Comparison of ENCODE assay signal across 1 cellular context in genomic region chr2:10300997-10301945, GRCh38.
A peak's percentile ranks its signal among the peaks of the same experiment; 100 is the strongest.
TF ChIP-seq lines count a peak whose summit lies in the region.

No MANE protein-coding gene starts in this region.

TF ChIP-seq in HepG2, 621 proteins besides CTCF, POLR2A, EP300 and RAD21 (continued from another document and continues in another):
- no peak for TF ChIP-seq GLMP (CRISPR knock-in tag; IDR thresholded peaks at IDR 0.05; ENCODE audit: borderline replicate concordance)
- 0 out of 2 replicates have a peak, but pooled peaks have one; percentile 35 for TF ChIP-seq SMAD3 (CRISPR knock-in tag; IDR thresholded peaks at IDR 0.05)
- TF ChIP-seq FOSL1 (CRISPR knock-in tag; IDR thresholded peaks at IDR 0.05; ENCODE audit: borderline replicate concordance) = 0 out of 2 replicates have a peak, but pooled peaks have one; percentile 27
- TF ChIP-seq ZNF652 (CRISPR knock-in tag; IDR thresholded peaks at IDR 0.05; ENCODE audit: borderline replicate concordance, low read depth) = no peak; the same call in 1 of the 2 replicates
- TF ChIP-seq ETV5 (CRISPR knock-in tag; IDR thresholded peaks at IDR 0.05; ENCODE audit: borderline replicate concordance) = peak; percentile 92
- TF ChIP-seq ZSCAN30 (CRISPR knock-in tag; IDR thresholded peaks at IDR 0.05) = no peak
- TF ChIP-seq ZNF567 (CRISPR knock-in tag; IDR thresholded peaks at IDR 0.05; ENCODE audit: borderline replicate concordance) = peak; percentile 61; the same call in 1 of the 2 replicates
- TF ChIP-seq HES4 (CRISPR knock-in tag; IDR thresholded peaks at IDR 0.05; ENCODE audit: borderline replicate concordance) = peak; percentile 48; the same call in 1 of the 2 replicates
- TF ChIP-seq ZNF441 (CRISPR knock-in tag; IDR thresholded peaks at IDR 0.05; ENCODE audit: borderline replicate concordance) = peak; percentile 25; the same call in 1 of the 2 replicates
- no peak for TF ChIP-seq NR1H2 (CRISPR knock-in tag; IDR thresholded peaks at IDR 0.05; ENCODE audit: borderline replicate concordance, low read depth)
- peak; percentile 75; the same call in 1 of the 2 replicates for TF ChIP-seq MIXL1 (CRISPR knock-in tag; IDR thresholded peaks at IDR 0.05)
- TF ChIP-seq ZFP37 (CRISPR knock-in tag; IDR thresholded peaks at IDR 0.05; ENCODE audit: borderline replicate concordance) = no peak; the same call in none of the 2 replicates
- TF ChIP-seq ZFYVE20 (CRISPR knock-in tag; IDR thresholded peaks at IDR 0.05; ENCODE audit: borderline replicate concordance, low read depth) = 0 out of 2 replicates have a peak, but pooled peaks have one; percentile 48
- no peak for TF ChIP-seq MBNL3 (CRISPR knock-in tag; conservative IDR thresholded peaks at IDR 0.05)
- TF ChIP-seq SALL2 (CRISPR knock-in tag; IDR thresholded peaks at IDR 0.05) = peak; percentile 26; the same call in 1 of the 2 replicates
- 0 out of 2 replicates have a peak, but pooled peaks have one; percentile 6 for TF ChIP-seq ZNF33A (CRISPR knock-in tag; IDR thresholded peaks at IDR 0.05; ENCODE audit: borderline replicate concordance)
- TF ChIP-seq ZNF274 (CRISPR knock-in tag; IDR thresholded peaks at IDR 0.05) = peak; percentile 77; the same call in 1 of the 2 replicates
- TF ChIP-seq SIN3B (IDR thresholded peaks at IDR 0.05; ENCODE audit: low read length) = no peak
- TF ChIP-seq ZNF546 (CRISPR knock-in tag; conservative IDR thresholded peaks at IDR 0.05) = no peak
- no peak for TF ChIP-seq HNRNPUL1 (IDR thresholded peaks at IDR 0.05; ENCODE audit: low read depth, low read length)
- TF ChIP-seq HOXA7 (CRISPR knock-in tag; IDR thresholded peaks at IDR 0.05) = no peak
- TF ChIP-seq ZFP36L1 (CRISPR knock-in tag; IDR thresholded peaks at IDR 0.05) = peak; percentile 53; the same call in 1 of the 2 replicates
- no peak for TF ChIP-seq TOE1 (CRISPR knock-in tag; IDR thresholded peaks at IDR 0.05)
- TF ChIP-seq ZNF552 (CRISPR knock-in tag; IDR thresholded peaks at IDR 0.05; ENCODE audit: borderline replicate concordance) = no peak
- TF ChIP-seq, protein P1, sequence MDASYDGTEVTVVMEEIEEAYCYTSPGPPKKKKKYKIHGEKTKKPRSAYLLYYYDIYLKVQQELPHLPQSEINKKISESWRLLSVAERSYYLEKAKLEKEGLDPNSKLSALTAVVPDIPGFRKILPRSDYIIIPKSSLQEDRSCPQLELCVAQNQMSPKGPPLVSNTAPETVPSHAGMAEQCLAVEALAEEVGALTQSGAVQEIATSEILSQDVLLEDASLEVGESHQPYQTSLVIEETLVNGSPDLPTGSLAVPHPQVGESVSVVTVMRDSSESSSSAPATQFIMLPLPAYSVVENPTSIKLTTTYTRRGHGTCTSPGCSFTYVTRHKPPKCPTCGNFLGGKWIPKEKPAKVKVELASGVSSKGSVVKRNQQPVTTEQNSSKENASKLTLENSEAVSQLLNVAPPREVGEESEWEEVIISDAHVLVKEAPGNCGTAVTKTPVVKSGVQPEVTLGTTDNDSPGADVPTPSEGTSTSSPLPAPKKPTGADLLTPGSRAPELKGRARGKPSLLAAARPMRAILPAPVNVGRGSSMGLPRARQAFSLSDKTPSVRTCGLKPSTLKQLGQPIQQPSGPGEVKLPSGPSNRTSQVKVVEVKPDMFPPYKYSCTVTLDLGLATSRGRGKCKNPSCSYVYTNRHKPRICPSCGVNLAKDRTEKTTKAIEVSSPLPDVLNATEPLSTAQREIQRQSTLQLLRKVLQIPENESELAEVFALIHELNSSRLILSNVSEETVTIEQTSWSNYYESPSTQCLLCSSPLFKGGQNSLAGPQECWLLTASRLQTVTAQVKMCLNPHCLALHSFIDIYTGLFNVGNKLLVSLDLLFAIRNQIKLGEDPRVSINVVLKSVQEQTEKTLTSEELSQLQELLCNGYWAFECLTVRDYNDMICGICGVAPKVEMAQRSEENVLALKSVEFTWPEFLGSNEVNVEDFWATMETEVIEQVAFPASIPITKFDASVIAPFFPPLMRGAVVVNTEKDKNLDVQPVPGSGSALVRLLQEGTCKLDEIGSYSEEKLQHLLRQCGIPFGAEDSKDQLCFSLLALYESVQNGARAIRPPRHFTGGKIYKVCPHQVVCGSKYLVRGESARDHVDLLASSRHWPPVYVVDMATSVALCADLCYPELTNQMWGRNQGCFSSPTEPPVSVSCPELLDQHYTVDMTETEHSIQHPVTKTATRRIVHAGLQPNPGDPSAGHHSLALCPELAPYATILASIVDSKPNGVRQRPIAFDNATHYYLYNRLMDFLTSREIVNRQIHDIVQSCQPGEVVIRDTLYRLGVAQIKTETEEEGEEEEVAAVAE (CRISPR knock-in tag; IDR thresholded peaks at IDR 0.05; ENCODE audit: borderline replicate concordance) = 0 out of 2 replicates have a peak, but pooled peaks have one; percentile 45
- TF ChIP-seq ZBTB1 (CRISPR knock-in tag; IDR thresholded peaks at IDR 0.05; ENCODE audit: borderline replicate concordance) = no peak
- TF ChIP-seq ZNF407 (CRISPR knock-in tag; IDR thresholded peaks at IDR 0.05; ENCODE audit: not compliant biosample characterization) = peak; percentile 13
- TF ChIP-seq FLYWCH1 (CRISPR knock-in tag; IDR thresholded peaks at IDR 0.05) = peak; percentile 51; the same call in 1 of the 2 replicates
- TF ChIP-seq EHMT2 (IDR thresholded peaks at IDR 0.05; ENCODE audit: borderline replicate concordance, low read depth, low read length) = no peak
- TF ChIP-seq, protein P2, sequence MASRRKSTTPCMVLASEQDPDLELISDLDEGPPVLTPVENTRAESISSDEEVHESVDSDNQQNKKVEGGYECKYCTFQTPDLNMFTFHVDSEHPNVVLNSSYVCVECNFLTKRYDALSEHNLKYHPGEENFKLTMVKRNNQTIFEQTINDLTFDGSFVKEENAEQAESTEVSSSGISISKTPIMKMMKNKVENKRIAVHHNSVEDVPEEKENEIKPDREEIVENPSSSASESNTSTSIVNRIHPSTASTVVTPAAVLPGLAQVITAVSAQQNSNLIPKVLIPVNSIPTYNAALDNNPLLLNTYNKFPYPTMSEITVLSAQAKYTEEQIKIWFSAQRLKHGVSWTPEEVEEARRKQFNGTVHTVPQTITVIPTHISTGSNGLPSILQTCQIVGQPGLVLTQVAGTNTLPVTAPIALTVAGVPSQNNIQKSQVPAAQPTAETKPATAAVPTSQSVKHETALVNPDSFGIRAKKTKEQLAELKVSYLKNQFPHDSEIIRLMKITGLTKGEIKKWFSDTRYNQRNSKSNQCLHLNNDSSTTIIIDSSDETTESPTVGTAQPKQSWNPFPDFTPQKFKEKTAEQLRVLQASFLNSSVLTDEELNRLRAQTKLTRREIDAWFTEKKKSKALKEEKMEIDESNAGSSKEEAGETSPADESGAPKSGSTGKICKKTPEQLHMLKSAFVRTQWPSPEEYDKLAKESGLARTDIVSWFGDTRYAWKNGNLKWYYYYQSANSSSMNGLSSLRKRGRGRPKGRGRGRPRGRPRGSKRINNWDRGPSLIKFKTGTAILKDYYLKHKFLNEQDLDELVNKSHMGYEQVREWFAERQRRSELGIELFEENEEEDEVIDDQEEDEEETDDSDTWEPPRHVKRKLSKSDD (CRISPR knock-in tag; IDR thresholded peaks at IDR 0.05; ENCODE audit: low read depth) = 0 out of 2 replicates have a peak, but pooled peaks have one; percentile 75
- peak; percentile 57; the same call in 1 of the 2 replicates for TF ChIP-seq REPIN1 (CRISPR knock-in tag; IDR thresholded peaks at IDR 0.05; ENCODE audit: borderline replicate concordance, low read depth)
- no peak; the same call in 1 of the 2 replicates for TF ChIP-seq NAIF1 (CRISPR knock-in tag; IDR thresholded peaks at IDR 0.05; ENCODE audit: borderline replicate concordance)
- TF ChIP-seq, protein P3, sequence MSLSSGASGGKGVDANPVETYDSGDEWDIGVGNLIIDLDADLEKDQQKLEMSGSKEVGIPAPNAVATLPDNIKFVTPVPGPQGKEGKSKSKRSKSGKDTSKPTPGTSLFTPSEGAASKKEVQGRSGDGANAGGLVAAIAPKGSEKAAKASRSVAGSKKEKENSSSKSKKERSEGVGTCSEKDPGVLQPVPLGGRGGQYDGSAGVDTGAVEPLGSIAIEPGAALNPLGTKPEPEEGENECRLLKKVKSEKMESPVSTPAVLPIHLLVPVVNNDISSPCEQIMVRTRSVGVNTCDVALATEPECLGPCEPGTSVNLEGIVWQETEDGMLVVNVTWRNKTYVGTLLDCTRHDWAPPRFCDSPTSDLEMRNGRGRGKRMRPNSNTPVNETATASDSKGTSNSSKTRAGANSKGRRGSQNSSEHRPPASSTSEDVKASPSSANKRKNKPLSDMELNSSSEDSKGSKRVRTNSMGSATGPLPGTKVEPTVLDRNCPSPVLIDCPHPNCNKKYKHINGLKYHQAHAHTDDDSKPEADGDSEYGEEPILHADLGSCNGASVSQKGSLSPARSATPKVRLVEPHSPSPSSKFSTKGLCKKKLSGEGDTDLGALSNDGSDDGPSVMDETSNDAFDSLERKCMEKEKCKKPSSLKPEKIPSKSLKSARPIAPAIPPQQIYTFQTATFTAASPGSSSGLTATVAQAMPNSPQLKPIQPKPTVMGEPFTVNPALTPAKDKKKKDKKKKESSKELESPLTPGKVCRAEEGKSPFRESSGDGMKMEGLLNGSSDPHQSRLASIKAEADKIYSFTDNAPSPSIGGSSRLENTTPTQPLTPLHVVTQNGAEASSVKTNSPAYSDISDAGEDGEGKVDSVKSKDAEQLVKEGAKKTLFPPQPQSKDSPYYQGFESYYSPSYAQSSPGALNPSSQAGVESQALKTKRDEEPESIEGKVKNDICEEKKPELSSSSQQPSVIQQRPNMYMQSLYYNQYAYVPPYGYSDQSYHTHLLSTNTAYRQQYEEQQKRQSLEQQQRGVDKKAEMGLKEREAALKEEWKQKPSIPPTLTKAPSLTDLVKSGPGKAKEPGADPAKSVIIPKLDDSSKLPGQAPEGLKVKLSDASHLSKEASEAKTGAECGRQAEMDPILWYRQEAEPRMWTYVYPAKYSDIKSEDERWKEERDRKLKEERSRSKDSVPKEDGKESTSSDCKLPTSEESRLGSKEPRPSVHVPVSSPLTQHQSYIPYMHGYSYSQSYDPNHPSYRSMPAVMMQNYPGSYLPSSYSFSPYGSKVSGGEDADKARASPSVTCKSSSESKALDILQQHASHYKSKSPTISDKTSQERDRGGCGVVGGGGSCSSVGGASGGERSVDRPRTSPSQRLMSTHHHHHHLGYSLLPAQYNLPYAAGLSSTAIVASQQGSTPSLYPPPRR (CRISPR knock-in tag; IDR thresholded peaks at IDR 0.05; ENCODE audit: borderline replicate concordance) = peak; percentile 85
- TF ChIP-seq ZNF260 (CRISPR knock-in tag; IDR thresholded peaks at IDR 0.05; ENCODE audit: borderline replicate concordance, low read depth) = no peak
